Comparison of ENCODE assay signal across 1 cellular context in the genomic region with DNA sequence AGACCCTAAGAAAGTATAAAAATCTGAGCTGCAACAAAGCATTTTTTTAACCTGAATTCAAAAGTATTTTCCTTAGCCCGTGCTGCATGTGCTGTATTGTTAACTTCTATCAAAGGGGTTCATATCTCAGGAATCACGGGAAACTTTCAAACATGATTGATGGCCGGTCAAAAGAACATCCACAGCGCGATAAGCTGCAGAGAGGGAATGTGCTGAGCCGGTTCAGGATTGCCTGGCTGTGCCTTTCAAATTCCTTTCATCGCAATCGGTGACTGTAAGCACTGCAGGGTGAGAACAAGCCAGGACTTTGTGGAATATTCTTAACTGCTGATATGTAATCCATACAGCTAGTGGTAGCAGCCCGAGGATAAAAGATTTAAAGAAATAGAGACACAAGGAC.
TF ChIP-seq lines count a peak whose summit lies in the region.

No MANE protein-coding gene starts in this region.

TF ChIP-seq in H1, 55 proteins besides CTCF, POLR2A, EP300 and RAD21 (continued from another document):
- TF ChIP-seq, protein P1, sequence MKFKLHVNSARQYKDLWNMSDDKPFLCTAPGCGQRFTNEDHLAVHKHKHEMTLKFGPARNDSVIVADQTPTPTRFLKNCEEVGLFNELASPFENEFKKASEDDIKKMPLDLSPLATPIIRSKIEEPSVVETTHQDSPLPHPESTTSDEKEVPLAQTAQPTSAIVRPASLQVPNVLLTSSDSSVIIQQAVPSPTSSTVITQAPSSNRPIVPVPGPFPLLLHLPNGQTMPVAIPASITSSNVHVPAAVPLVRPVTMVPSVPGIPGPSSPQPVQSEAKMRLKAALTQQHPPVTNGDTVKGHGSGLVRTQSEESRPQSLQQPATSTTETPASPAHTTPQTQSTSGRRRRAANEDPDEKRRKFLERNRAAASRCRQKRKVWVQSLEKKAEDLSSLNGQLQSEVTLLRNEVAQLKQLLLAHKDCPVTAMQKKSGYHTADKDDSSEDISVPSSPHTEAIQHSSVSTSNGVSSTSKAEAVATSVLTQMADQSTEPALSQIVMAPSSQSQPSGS (IDR thresholded peaks at IDR 0.05; ENCODE audit: low read length), result no peak
- no peak for TF ChIP-seq TAF7 (optimal IDR thresholded peaks at IDR 0.05; ENCODE audit: borderline replicate concordance, low read depth, low read length)
- TF ChIP-seq RXRA (IDR thresholded peaks at IDR 0.05; ENCODE audit: insufficient read depth, low read depth, low read length), result no peak
- TF ChIP-seq KDM1A (IDR thresholded peaks at IDR 0.05; ENCODE audit: borderline replicate concordance, low read length), result no peak
- no peak for TF ChIP-seq TBP (IDR thresholded peaks at IDR 0.05; ENCODE audit: low read depth, low read length)
- TF ChIP-seq RFX5 (IDR thresholded peaks at IDR 0.05; ENCODE audit: borderline replicate concordance, low read depth, low read length), result no peak
- no peak for TF ChIP-seq CEBPB (IDR thresholded peaks at IDR 0.05; ENCODE audit: low read depth, low read length)
- TF ChIP-seq SRF (IDR thresholded peaks at IDR 0.05; ENCODE audit: low read depth, low read length), result no peak
